1 cellular context compared by ENCODE assay signal in the genomic region with DNA sequence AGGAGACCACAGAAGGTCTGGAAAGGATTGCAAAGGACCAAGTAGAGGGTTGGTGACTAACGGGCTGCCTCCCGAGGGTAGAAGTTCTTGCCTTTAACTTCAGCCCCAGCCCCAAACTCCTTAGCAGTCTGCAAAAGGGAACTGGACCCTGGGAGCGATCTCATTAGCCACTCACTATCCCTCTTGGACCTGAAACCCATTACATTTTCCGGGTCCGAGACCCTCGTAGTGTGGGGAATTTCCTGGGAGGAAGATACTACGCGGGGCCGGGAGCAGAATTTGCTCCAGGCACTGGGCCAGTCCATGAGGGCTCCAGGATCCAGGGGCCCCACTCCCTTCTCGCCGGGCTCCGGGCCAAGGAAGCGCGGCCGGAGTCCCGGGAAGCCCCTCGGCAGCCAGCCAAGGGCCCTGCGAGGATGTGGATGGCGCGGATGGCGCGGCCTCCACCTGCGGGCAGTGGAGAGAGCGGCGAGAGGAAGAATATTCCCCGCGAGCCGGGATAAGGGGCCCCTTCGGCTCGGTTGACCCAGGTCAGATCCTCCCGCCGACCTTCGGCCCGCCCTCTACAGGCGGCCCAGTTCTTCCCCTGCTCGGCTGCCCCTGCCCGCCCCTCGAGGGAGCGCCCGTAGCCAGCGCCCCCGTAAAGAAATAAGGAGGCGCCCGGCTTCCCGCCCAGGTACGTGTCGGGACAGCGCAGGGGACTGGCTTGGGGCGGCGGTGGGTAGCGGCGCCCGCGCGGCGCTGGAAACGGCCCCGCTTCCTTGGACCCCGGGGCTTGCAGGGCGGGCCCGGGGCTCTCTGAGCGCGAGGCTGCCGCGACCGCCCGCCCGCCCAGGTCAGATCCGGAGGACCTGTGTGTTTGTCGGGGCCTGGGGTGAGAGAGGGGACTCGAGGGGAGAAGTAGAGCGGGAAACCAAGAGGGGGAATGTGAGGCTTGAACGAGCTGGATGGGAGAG.
TF ChIP-seq lines count a peak whose summit lies in the region.

Gene MYO3A, plus strand, starts transcription at position 577 of the 956 bp plus-strand sequence. CDS start 17,882 bp downstream, outside the sequence.

TF ChIP-seq in HEK293, 187 proteins besides CTCF, POLR2A, EP300 and RAD21 (continued from another document):
- no peak for TF ChIP-seq AEBP2 (tag by site-specific recombination; IDR thresholded peaks at IDR 0.05; ENCODE audit: borderline replicate concordance)
- TF ChIP-seq ATF2 (tag by site-specific recombination; IDR thresholded peaks at IDR 0.05; ENCODE audit: low read depth) = no peak
- no peak for TF ChIP-seq ZNF580 (tag by site-specific recombination; IDR thresholded peaks at IDR 0.05)
- TF ChIP-seq ZNF175 (tag by site-specific recombination; IDR thresholded peaks at IDR 0.05) = no peak
- no peak for TF ChIP-seq ZNF610 (tag by site-specific recombination; IDR thresholded peaks at IDR 0.05; ENCODE audit: borderline replicate concordance)
- no peak for TF ChIP-seq ZNF398 (tag by site-specific recombination; IDR thresholded peaks at IDR 0.05)
- no peak for TF ChIP-seq ZBTB21 (tag by site-specific recombination; IDR thresholded peaks at IDR 0.05)
- no peak for TF ChIP-seq ZNF211 (tag by site-specific recombination; IDR thresholded peaks at IDR 0.05; ENCODE audit: low read depth)
- TF ChIP-seq ZNF560 (tag by site-specific recombination; IDR thresholded peaks at IDR 0.05; ENCODE audit: borderline replicate concordance) = no peak
- TF ChIP-seq SCRT1 (tag by site-specific recombination; IDR thresholded peaks at IDR 0.05; ENCODE audit: borderline replicate concordance) = no peak
- no peak for TF ChIP-seq ZNF274 (IDR thresholded peaks at IDR 0.05; ENCODE audit: low read length)
- no peak for TF ChIP-seq ZNF274 (tag by site-specific recombination; IDR thresholded peaks at IDR 0.05; ENCODE audit: borderline replicate concordance)
- TF ChIP-seq MYNN (tag by site-specific recombination; IDR thresholded peaks at IDR 0.05; ENCODE audit: borderline replicate concordance) = no peak
- TF ChIP-seq ZNF747 (tag by site-specific recombination; IDR thresholded peaks at IDR 0.05) = no peak
- no peak for TF ChIP-seq ZNF146 (tag by site-specific recombination; IDR thresholded peaks at IDR 0.05)
- no peak for TF ChIP-seq ZNF10 (tag by site-specific recombination; IDR thresholded peaks at IDR 0.05)
- TF ChIP-seq ZNF311 (tag by site-specific recombination; IDR thresholded peaks at IDR 0.05; ENCODE audit: borderline replicate concordance) = no peak
- TF ChIP-seq ZNF48 (tag by site-specific recombination; IDR thresholded peaks at IDR 0.05) = no peak
- no peak; the same call in 1 of the 2 replicates for TF ChIP-seq YY1 (tag by site-specific recombination; IDR thresholded peaks at IDR 0.05)
- no peak for TF ChIP-seq ZNF157 (tag by site-specific recombination; IDR thresholded peaks at IDR 0.05)
- TF ChIP-seq ZSCAN16 (tag by site-specific recombination; IDR thresholded peaks at IDR 0.05) = no peak
- TF ChIP-seq ZBTB8A (tag by site-specific recombination; IDR thresholded peaks at IDR 0.05) = peak; percentile 65
- TF ChIP-seq ZBTB48 (tag by site-specific recombination; IDR thresholded peaks at IDR 0.05) = peak; percentile 77
- TF ChIP-seq ZNF621 (tag by site-specific recombination; IDR thresholded peaks at IDR 0.05) = no peak
- no peak for TF ChIP-seq HOXC10 (CRISPR knock-in tag; IDR thresholded peaks at IDR 0.05)
- no peak for TF ChIP-seq KLF1 (tag by site-specific recombination; IDR thresholded peaks at IDR 0.05)
- TF ChIP-seq, protein P1, sequence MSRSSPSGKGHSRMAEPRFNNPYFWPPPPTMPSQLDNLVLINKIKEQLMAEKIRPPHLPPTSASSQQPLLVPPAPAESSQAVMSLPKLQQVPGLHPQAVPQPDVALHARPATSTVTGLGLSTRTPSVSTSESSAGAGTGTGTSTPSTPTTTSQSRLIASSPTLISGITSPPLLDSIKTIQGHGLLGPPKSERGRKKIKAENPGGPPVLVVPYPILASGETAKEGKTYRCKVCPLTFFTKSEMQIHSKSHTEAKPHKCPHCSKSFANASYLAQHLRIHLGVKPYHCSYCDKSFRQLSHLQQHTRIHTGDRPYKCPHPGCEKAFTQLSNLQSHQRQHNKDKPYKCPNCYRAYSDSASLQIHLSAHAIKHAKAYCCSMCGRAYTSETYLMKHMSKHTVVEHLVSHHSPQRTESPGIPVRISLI (tag by site-specific recombination; IDR thresholded peaks at IDR 0.05) = no peak
- TF ChIP-seq ZNF133 (tag by site-specific recombination; IDR thresholded peaks at IDR 0.05) = peak; percentile 47; the same call in 1 of the 2 replicates
- no peak for TF ChIP-seq ZNF843 (tag by site-specific recombination; IDR thresholded peaks at IDR 0.05)
- no peak for TF ChIP-seq ZNF518A (tag by site-specific recombination; conservative IDR thresholded peaks at IDR 0.05; ENCODE audit: low read depth)
- no peak for TF ChIP-seq ZNF23 (tag by site-specific recombination; IDR thresholded peaks at IDR 0.05; ENCODE audit: borderline replicate concordance)
- peak; percentile 47; the same call in 1 of the 2 replicates for TF ChIP-seq ZFP37 (tag by site-specific recombination; IDR thresholded peaks at IDR 0.05)
